30 cellular contexts compared by ENCODE assay signal in the genomic region with DNA sequence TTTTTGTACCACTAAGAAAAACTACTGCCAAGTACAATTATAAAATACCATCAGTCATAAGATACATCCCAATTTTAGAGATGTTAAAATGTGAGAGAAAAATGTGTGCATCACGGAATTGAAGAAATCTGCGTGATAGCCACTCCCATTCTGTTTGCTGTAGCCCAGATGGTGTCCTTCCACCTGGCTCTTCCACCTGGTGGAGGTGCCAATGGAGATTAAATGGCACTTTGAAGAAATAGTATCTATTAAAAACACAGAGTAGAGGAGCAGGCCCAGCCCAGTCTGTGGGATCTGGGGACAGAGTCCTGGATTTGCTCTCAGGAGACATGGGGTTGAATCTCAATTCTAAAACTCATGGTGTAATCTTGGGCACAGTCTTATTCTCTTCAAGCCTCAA. TPM values are rescaled to one million over a fixed set of nuclear protein-coding genes. Genes with fewer than 3 reads are reported as not detected.
"Had no signal": no experiment of that assay in that cellular context is flagged by ENCODE, and none has a peak within 500 bp of the region (broad histone marks: within the 10 kb centered on the region; RNA-seq: fewer than 3 reads in every experiment).

No MANE protein-coding gene starts in this region.

- H3K36me3 Mint-ChIP-seq: activated naive CD8-positive, alpha-beta T cell treated with anti-CD3 and anti-CD28 coated beads for 36 hours had no signal

- H3K4me1 Mint-ChIP-seq: activated CD4-positive, alpha-beta T cell treated with anti-CD3 and anti-CD28 coated beads, Interleukin-2, amount 10 ng/mL, durations not matched to agents 24 days and 14 days; activated naive CD8-positive, alpha-beta T cell treated with anti-CD3 and anti-CD28 coated beads for 36 hours; activated T-helper 17 cell treated with anti-CD3 and anti-CD28 coated beads, Interleukin-2, amount 50 U/mL, for 72 hours had no signal

- DNase-seq: activated CD4-positive, alpha-beta T cell treated with anti-CD3 and anti-CD28 coated beads, Interleukin-2, amount 10 ng/mL, durations not matched to agents 24 days and 14 days; activated CD4-positive, alpha-beta T cell treated with anti-CD3 and anti-CD28 coated beads, Interleukin-2, amount 50 U/mL, for 4 hours; activated CD4-positive, CD25-positive, alpha-beta regulatory T cell; activated CD8-positive, alpha-beta T cell treated with anti-CD3 and anti-CD28 coated beads for 36 hours; activated effector memory CD4-positive, alpha-beta T cell treated with anti-CD3 and anti-CD28 coated beads, Interleukin-2, amount 50 U/mL, for 16 hours; activated naive CD4-positive, alpha-beta T cell; activated naive CD4-positive, alpha-beta T cell treated with anti-CD3 and anti-CD28 coated beads, Interleukin-2, amount 50 U/mL, for 16 hours; activated naive CD8-positive, alpha-beta T cell treated with anti-CD3 and anti-CD28 coated beads for 36 hours; activated T-cell treated with anti-CD3 and anti-CD28 coated beads, Interleukin-2, amount 50 U/mL, for 1 hour; activated T-cell treated with anti-CD3 and anti-CD28 coated beads, Interleukin-2, amount 50 U/mL, for 72 hours; amniotic stem cell; aorta; brain microvascular endothelial cell; central memory CD4-positive, alpha-beta T cell; Karpas-422; KBM-7; NCI-H1436 treated with DMSO at 0.1 percent for 48 hours; NCI-H1930; NCI-H2081 treated with DMSO at 0.1 percent for 48 hours; Right ventricle myocardium superior; SJCRH30; T1000; WERI-Rb-1 had no signal

- H3K9me3 Mint-ChIP-seq: activated CD4-positive, alpha-beta T cell treated with anti-CD3 and anti-CD28 coated beads, Interleukin-2, amount 10 ng/mL, durations not matched to agents 24 days and 14 days; activated CD8-positive, alpha-beta T cell treated with anti-CD3 and anti-CD28 coated beads for 36 hours; activated naive CD8-positive, alpha-beta T cell treated with anti-CD3 and anti-CD28 coated beads for 36 hours; activated T-cell treated with anti-CD3 and anti-CD28 coated beads, Interleukin-2, amount 50 U/mL, for 72 hours; activated T-helper 17 cell treated with anti-CD3 and anti-CD28 coated beads, Interleukin-2, amount 50 U/mL, for 72 hours; IgD-negative memory B cell had no signal

- H3K27ac Mint-ChIP-seq: activated CD4-positive, alpha-beta T cell treated with anti-CD3 and anti-CD28 coated beads, Interleukin-2, amount 10 ng/mL, durations not matched to agents 24 days and 14 days; activated CD8-positive, alpha-beta T cell treated with anti-CD3 and anti-CD28 coated beads for 36 hours; activated naive CD8-positive, alpha-beta T cell treated with anti-CD3 and anti-CD28 coated beads for 36 hours; activated T-cell treated with anti-CD3 and anti-CD28 coated beads, Interleukin-2, amount 50 U/mL, for 72 hours; activated T-helper 17 cell treated with anti-CD3 and anti-CD28 coated beads, Interleukin-2, amount 50 U/mL, for 72 hours; IgD-negative memory B cell had no signal

- H3K4me3 Mint-ChIP-seq: activated CD4-positive, alpha-beta T cell treated with anti-CD3 and anti-CD28 coated beads, Interleukin-2, amount 10 ng/mL, durations not matched to agents 24 days and 14 days; activated CD8-positive, alpha-beta T cell treated with anti-CD3 and anti-CD28 coated beads for 36 hours; activated naive CD8-positive, alpha-beta T cell treated with anti-CD3 and anti-CD28 coated beads for 36 hours; activated T-cell treated with anti-CD3 and anti-CD28 coated beads, Interleukin-2, amount 50 U/mL, for 72 hours; activated T-helper 17 cell treated with anti-CD3 and anti-CD28 coated beads, Interleukin-2, amount 50 U/mL, for 72 hours; IgD-negative memory B cell had no signal

- H3K27me3 Mint-ChIP-seq: activated CD4-positive, alpha-beta T cell treated with anti-CD3 and anti-CD28 coated beads, Interleukin-2, amount 10 ng/mL, durations not matched to agents 24 days and 14 days; activated CD8-positive, alpha-beta T cell treated with anti-CD3 and anti-CD28 coated beads for 36 hours; activated naive CD8-positive, alpha-beta T cell treated with anti-CD3 and anti-CD28 coated beads for 36 hours had no signal

RNA-seq across cellular contexts. Expression of a gene that starts 35.5 kb away (rescaled TPM):
- total RNA-seq: activated CD4-positive, alpha-beta T cell treated with anti-CD3 and anti-CD28 coated beads, Interleukin-2, amount 10 ng/mL, durations not matched to agents 24 days and 14 days; activated CD8-positive, alpha-beta memory T cell treated with anti-CD3 and anti-CD28 coated beads for 36 hours; activated CD8-positive, alpha-beta T cell treated with anti-CD3 and anti-CD28 coated beads for 36 hours; activated naive CD8-positive, alpha-beta T cell treated with anti-CD3 and anti-CD28 coated beads for 36 hours; MCF 10A; OCI-LY7; T-helper 1 cell treated with Interleukin-12 subunit alpha and Interleukin-12 subunit beta and Interleukin-4 antibody, amounts not matched to agents 30 ng/mL and 1 ng/mL, for 36 hours; T-helper 2 cell treated with Interferon-gamma antibody and Interleukin-4, amounts not matched to agents 100 ng/mL and 5 ng/mL, for 36 hours had no signal
